Comparison of ENCODE assay signal across 8 cellular contexts in the genomic region with DNA sequence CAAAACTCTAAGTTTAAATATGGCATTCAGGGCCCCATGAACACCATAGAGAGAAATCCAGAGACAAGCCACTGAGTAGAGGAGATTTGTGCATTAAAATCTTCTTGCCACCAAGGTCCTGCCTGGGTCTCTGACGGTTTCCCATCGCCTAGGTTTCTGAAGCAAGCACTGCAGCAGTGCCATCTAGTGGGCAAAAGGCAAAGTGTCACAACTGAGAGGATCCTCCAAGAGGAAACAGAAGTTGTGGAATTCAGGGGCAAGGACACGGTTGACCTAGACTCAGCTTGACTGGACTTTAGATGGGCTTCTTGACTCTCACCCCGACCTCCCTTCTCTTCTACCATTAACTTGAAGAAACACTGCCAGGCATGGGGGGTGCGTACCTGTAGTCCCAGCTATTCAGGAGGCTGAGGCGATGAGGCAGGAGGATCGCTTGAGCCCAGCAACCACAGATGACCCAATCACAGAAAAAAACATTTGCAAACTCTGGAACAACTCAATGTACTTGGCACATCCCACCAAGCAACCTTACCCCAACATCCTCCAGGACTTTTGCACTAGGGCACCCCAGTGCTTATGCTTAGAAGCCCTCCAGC.
DNase-seq lines count a peak whose midpoint lies in the region; ATAC-seq and TF ChIP-seq lines count a peak whose summit lies in the region.

No MANE protein-coding gene starts in this region.

- no peaks in the 10 kb centered on the region for H3K36me3 ChIP-seq in HCT116 (ENCODE audit: control insufficient read depth in 1 of 2, insufficient read depth in 2 of 2, low read length in 2 of 2)

- intact Hi-C loops in HCT116 (cut with micrococcal nuclease) = no loop called here

- H3K4me3 ChIP-seq in HCT116 (replicated peaks in 1 of 2; ENCODE audit: low read depth in 1 of 2, low read length in 2 of 2) = no peak overlapping the region

- H3K27me3 Mint-ChIP-seq in activated T-cell treated with anti-CD3 and anti-CD28 coated beads, Interleukin-2, amount 50 U/mL, for 24 hours = peaks cover 4% of the 10 kb centered on the region

- no TSS peak for BruUV-seq in HCT116 (replicated peaks; lab: Mats Ljungman, UMichigan)

- no peaks in the 10 kb centered on the region for H4K20me1 ChIP-seq in HCT116 (ENCODE audit: insufficient read depth)

- H3K4me3 Mint-ChIP-seq in activated T-cell treated with anti-CD3 and anti-CD28 coated beads, Interleukin-2, amount 50 U/mL, for 24 hours = no peak overlapping the region

- H3K27ac ChIP-seq in HCT116 (ENCODE audit: low read depth, low read length) = no peak overlapping the region

- H3K27me3 ChIP-seq in HCT116 (ENCODE audit: insufficient read depth, low read length) = no peaks in the 10 kb centered on the region

- H3K9me2 ChIP-seq in HCT116 (ENCODE audit: insufficient read depth) = no peaks in the 10 kb centered on the region

- POLR2A ChIA-PET in HCT116 (lab: Charles Lee) = no interaction called here

- RAD21 ChIA-PET in HCT116 (lab: Charles Lee; ENCODE audit: low non-redundant PET in 1 of 2, low total read pairs in 2 of 2, uncharacterized antibody in 2 of 2, unreplicated experiment in 2 of 2) = no interaction called here

- DNase-seq in DMS53 (lab: John Stamatoyannopoulos, UW) = peak; percentile 72
- peak; percentile 28 for DNase-seq in HCT116 (ENCODE audit: low read depth, low spot score)
- peak; percentile 75 for DNase-seq in NCI-H69 (lab: John Stamatoyannopoulos, UW)
- peak; percentile 42 for DNase-seq in activated T-cell treated with anti-CD3 and anti-CD28 coated beads, Interleukin-2, amount 50 U/mL, for 24 hours
- peak; percentile 52 for DNase-seq in foreskin melanocyte
- DNase-seq in occipital lobe (lab: John Stamatoyannopoulos, UW) = peak; percentile 41
- DNase-seq in HPDE6-E6E7 (ENCODE audit: extremely low spot score) = no peak

- no peak overlapping the region for H3K4me2 ChIP-seq in HCT116 (ENCODE audit: low read length)

- TF ChIP-seq CTCF in HCT116 (IDR thresholded peaks at IDR 0.05 in 2 of 3, conservative IDR thresholded peaks at IDR 0.05 in 1 of 3; ENCODE audit: borderline replicate concordance in 1 of 3, insufficient read depth in 1 of 3, low read depth in 2 of 3, low read length in 2 of 3) = peak; percentile 6 to 82 (median 80); a peak in 4 of 6 replicates

- H3K9me3 ChIP-seq in HCT116 (ENCODE audit: control insufficient read depth in 1 of 2, insufficient read depth in 1 of 2, low read depth in 1 of 2, low read length in 2 of 2) = no peaks in the 10 kb centered on the region; a peak in 1 of 4 replicates

- H3K79me2 ChIP-seq in HCT116 (ENCODE audit: insufficient read depth, low read length) = no peaks in the 10 kb centered on the region

- no peak for TF ChIP-seq POLR2A in HCT116 (IDR thresholded peaks at IDR 0.05; ENCODE audit: borderline replicate concordance, extremely low read depth, insufficient read depth, insufficient read length)

- H3K9ac ChIP-seq in HCT116 (ENCODE audit: low read length) = no peak overlapping the region

- no peak overlapping the region for H3K27ac Mint-ChIP-seq in activated T-cell treated with anti-CD3 and anti-CD28 coated beads, Interleukin-2, amount 50 U/mL, for 24 hours

- no peak overlapping the region for H2AFZ ChIP-seq in HCT116 (ENCODE audit: low read depth, low read length, poor library complexity, severe bottlenecking)

- CTCF ChIA-PET in HCT116 (lab: Charles Lee) = no interaction called here

- no peaks in the 10 kb centered on the region for H3K36me3 Mint-ChIP-seq in activated T-cell treated with anti-CD3 and anti-CD28 coated beads, Interleukin-2, amount 50 U/mL, for 24 hours (ENCODE audit: low read depth)

- no peaks in the 10 kb centered on the region for H3K4me1 ChIP-seq in HCT116 (ENCODE audit: control insufficient read depth in 1 of 2, insufficient read depth in 2 of 2, low read length in 2 of 2)

- H3K4me1 Mint-ChIP-seq in activated T-cell treated with anti-CD3 and anti-CD28 coated beads, Interleukin-2, amount 50 U/mL, for 24 hours (ENCODE audit: low read depth) = peaks cover 2% of the 10 kb centered on the region

- peak; percentile 52 for TF ChIP-seq RAD21 in HCT116 (IDR thresholded peaks at IDR 0.05; ENCODE audit: low read depth)

- 0 out of 2 replicates have a peak, but pooled peaks have one; percentile 34 for ATAC-seq in HCT116
- ATAC-seq in HG03196 (IDR thresholded peaks at IDR 0.05; ENCODE audit: unreplicated experiment) = no peak

- no peaks in the 10 kb centered on the region for H3K9me3 Mint-ChIP-seq in activated T-cell treated with anti-CD3 and anti-CD28 coated beads, Interleukin-2, amount 50 U/mL, for 24 hours

TF ChIP-seq in HCT116, 20 proteins besides CTCF, POLR2A, EP300 and RAD21:
- TF ChIP-seq YY1 (IDR thresholded peaks at IDR 0.05; ENCODE audit: extremely low read depth, insufficient replicate concordance, low read depth, low read length) (no peak), CEBPB (IDR thresholded peaks at IDR 0.05; ENCODE audit: low read depth) (no peak), JUND (IDR thresholded peaks at IDR 0.05) (no peak), EGR1 (IDR thresholded peaks at IDR 0.05; ENCODE audit: low read depth) (no peak), ELF1 (IDR thresholded peaks at IDR 0.05; ENCODE audit: borderline replicate concordance, low read depth) (no peak), POLR2AphosphoS5 (IDR thresholded peaks at IDR 0.05; ENCODE audit: low read depth, low read length) (no peak), ZFX (IDR thresholded peaks at IDR 0.05) (no peak), SP1 (IDR thresholded peaks at IDR 0.05; ENCODE audit: low read depth) (no peak), ZNF274 (IDR thresholded peaks at IDR 0.05; ENCODE audit: low read depth, low read length) (no peak)
- TF ChIP-seq, protein P1, sequence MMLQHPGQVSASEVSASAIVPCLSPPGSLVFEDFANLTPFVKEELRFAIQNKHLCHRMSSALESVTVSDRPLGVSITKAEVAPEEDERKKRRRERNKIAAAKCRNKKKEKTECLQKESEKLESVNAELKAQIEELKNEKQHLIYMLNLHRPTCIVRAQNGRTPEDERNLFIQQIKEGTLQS (IDR thresholded peaks at IDR 0.05) = no peak
- TF ChIP-seq, protein P2, sequence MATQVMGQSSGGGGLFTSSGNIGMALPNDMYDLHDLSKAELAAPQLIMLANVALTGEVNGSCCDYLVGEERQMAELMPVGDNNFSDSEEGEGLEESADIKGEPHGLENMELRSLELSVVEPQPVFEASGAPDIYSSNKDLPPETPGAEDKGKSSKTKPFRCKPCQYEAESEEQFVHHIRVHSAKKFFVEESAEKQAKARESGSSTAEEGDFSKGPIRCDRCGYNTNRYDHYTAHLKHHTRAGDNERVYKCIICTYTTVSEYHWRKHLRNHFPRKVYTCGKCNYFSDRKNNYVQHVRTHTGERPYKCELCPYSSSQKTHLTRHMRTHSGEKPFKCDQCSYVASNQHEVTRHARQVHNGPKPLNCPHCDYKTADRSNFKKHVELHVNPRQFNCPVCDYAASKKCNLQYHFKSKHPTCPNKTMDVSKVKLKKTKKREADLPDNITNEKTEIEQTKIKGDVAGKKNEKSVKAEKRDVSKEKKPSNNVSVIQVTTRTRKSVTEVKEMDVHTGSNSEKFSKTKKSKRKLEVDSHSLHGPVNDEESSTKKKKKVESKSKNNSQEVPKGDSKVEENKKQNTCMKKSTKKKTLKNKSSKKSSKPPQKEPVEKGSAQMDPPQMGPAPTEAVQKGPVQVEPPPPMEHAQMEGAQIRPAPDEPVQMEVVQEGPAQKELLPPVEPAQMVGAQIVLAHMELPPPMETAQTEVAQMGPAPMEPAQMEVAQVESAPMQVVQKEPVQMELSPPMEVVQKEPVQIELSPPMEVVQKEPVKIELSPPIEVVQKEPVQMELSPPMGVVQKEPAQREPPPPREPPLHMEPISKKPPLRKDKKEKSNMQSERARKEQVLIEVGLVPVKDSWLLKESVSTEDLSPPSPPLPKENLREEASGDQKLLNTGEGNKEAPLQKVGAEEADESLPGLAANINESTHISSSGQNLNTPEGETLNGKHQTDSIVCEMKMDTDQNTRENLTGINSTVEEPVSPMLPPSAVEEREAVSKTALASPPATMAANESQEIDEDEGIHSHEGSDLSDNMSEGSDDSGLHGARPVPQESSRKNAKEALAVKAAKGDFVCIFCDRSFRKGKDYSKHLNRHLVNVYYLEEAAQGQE (IDR thresholded peaks at IDR 0.05; ENCODE audit: low read depth) = no peak
- TF ChIP-seq, protein P3, sequence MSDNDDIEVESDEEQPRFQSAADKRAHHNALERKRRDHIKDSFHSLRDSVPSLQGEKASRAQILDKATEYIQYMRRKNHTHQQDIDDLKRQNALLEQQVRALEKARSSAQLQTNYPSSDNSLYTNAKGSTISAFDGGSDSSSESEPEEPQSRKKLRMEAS (IDR thresholded peaks at IDR 0.05) = no peak
